8 cellular contexts compared by ENCODE assay signal in genomic region chr1:26233903-26234643, GRCh38. TPM values are rescaled to one million over a fixed set of nuclear protein-coding genes. Genes with fewer than 3 reads are reported as not detected.
DNase-seq lines count a peak whose midpoint lies in the region; ATAC-seq and TF ChIP-seq lines count a peak whose summit lies in the region.

A gene with protein sequence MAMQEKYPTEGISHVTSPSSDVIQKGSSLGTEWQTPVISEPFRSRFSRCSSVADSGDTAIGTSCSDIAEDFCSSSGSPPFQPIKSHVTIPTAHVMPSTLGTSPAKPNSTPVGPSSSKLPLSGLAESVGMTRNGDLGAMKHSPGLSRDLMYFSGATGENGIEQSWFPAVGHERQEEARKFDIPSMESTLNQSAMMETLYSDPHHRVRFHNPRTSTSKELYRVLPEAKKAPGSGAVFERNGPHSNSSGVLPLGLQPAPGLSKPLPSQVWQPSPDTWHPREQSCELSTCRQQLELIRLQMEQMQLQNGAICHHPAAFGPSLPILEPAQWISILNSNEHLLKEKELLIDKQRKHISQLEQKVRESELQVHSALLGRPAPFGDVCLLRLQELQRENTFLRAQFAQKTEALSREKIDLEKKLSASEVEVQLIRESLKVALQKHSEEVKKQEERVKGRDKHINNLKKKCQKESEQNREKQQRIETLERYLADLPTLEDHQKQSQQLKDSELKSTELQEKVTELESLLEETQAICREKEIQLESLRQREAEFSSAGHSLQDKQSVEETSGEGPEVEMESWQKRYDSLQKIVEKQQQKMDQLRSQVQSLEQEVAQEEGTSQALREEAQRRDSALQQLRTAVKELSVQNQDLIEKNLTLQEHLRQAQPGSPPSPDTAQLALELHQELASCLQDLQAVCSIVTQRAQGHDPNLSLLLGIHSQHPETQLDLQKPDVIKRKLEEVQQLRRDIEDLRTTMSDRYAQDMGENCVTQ (plus strand): TSS chr1:26234200. CDS start chr1:26239784, 5,584 bp downstream.

- H3K27me3 Mint-ChIP-seq in T-helper 2 cell treated with Interferon-gamma antibody and Interleukin-4, amounts not matched to agents 5 μg/mL and 100 μg/mL, for 36 hours (ENCODE audit: low read depth), result peaks cover 2% of the 10 kb centered on the region

- TF ChIP-seq POLR2A in GM18505 (IDR thresholded peaks at IDR 0.05; ENCODE audit: borderline replicate concordance, extremely low read depth, insufficient read depth, insufficient read length), result peak; percentile 88
- peak; percentile 79 to 89 for TF ChIP-seq POLR2A in uterus (IDR thresholded peaks at IDR 0.05)

- peaks cover 31% of the 10 kb centered on the region for H3K4me1 Mint-ChIP-seq in T-helper 2 cell treated with Interferon-gamma antibody and Interleukin-4, amounts not matched to agents 5 μg/mL and 100 μg/mL, for 36 hours (ENCODE audit: low read depth)

- H3K4me3 ChIP-seq in ascending aorta, result peak within 1 kb of the TSS; percentile 73 to 87
- peak within 1 kb of the TSS; percentile 63 to 76 for H3K4me3 ChIP-seq in right atrium auricular region
- H3K4me3 ChIP-seq in psoas muscle, result peak within 1 kb of the TSS; percentile 74
- H3K4me3 ChIP-seq in uterus, result peak within 1 kb of the TSS; percentile 46 to 61

- intact Hi-C loops in ascending aorta (cut with DNase I) (loop anchor here (1.0 to 10.0 kb wide), 6 partner anchors 51 to 329 kb away; partner anchors contain the start of genes HMGN2, PDIK1L, STMN1 and ZNF593), psoas muscle (cut with DNase I) (loop anchor here (5.0 to 10.0 kb wide), 2 partner anchors 52 to 119 kb away; partner anchors contain the start of gene PDIK1L (in 1 of the 2)), uterus (cut with DNase I; ENCODE audit: low total_unique reads) (no loop called here)

- TF ChIP-seq CTCF in ascending aorta (IDR thresholded peaks at IDR 0.05), result peak; percentile 63 to 81 (median 63)
- TF ChIP-seq CTCF in right atrium auricular region (IDR thresholded peaks at IDR 0.05), result peak; percentile 74 to 79
- peak; percentile 81 for TF ChIP-seq CTCF in psoas muscle (IDR thresholded peaks at IDR 0.05)
- TF ChIP-seq CTCF in uterus (IDR thresholded peaks at IDR 0.05), result peak; percentile 74 to 89 (median 76)

- 0% methylated on average over 50 to 73 of the region's 73 CpGs for WGBS in psoas muscle, 3 donors

- H3K27ac ChIP-seq in ascending aorta (peak within 1 kb of the TSS; percentile 76 to 84), right atrium auricular region (peak within 1 kb of the TSS; percentile 94 to 95), psoas muscle (peak within 1 kb of the TSS; percentile 89), uterus (peak within 1 kb of the TSS; percentile 73 to 87)

- H3K27me3 ChIP-seq in ascending aorta (no peaks in the 10 kb centered on the region), right atrium auricular region (no peaks in the 10 kb centered on the region), psoas muscle (ENCODE audit: insufficient read depth in 3 of 3, low read length in 2 of 3) (no peaks in the 10 kb centered on the region), uterus (no peaks in the 10 kb centered on the region)

- DNase-seq in NCI-H1930 (lab: John Stamatoyannopoulos, UW) (peak; percentile 93 to 97), ascending aorta (ENCODE audit: low spot score in 2 of 2) (peak; percentile 83 to 98), right atrium auricular region (ENCODE audit: low spot score) (peak; percentile 99), psoas muscle (peak; percentile 97 to 99), uterus (peak; percentile 97 to 98)
- DNase-seq in T-helper 2 cell treated with Interferon-gamma antibody and Interleukin-4, amounts not matched to agents 5 μg/mL and 100 μg/mL, for 36 hours (ENCODE audit: low spot score), result peak; percentile 97

- H3K36me3 ChIP-seq in ascending aorta (no peaks in the 10 kb centered on the region), right atrium auricular region (no peaks in the 10 kb centered on the region), psoas muscle (ENCODE audit: insufficient read depth in 1 of 2, low read depth in 1 of 2) (no peaks in the 10 kb centered on the region), uterus (no peaks in the 10 kb centered on the region)

- H3K9me3 Mint-ChIP-seq in T-helper 2 cell treated with Interferon-gamma antibody and Interleukin-4, amounts not matched to agents 5 μg/mL and 100 μg/mL, for 36 hours, result no peaks in the 10 kb centered on the region

- peaks cover 20% of the 10 kb centered on the region for H3K36me3 Mint-ChIP-seq in T-helper 2 cell treated with Interferon-gamma antibody and Interleukin-4, amounts not matched to agents 5 μg/mL and 100 μg/mL, for 36 hours (ENCODE audit: low read depth)

- ATAC-seq in GM18505 (IDR thresholded peaks at IDR 0.05; ENCODE audit: unreplicated experiment) (peak; percentile 85), HG02973 (IDR thresholded peaks at IDR 0.05; ENCODE audit: unreplicated experiment) (peak; percentile 88), psoas muscle (peak; percentile 94 to 99 (median 97))

- H3K4me1 ChIP-seq in ascending aorta (no peaks in the 10 kb centered on the region), right atrium auricular region (peaks cover 0 to 21% of the 10 kb centered on the region in 2 donors), psoas muscle (peaks cover 20% of the 10 kb centered on the region), uterus (no peaks in the 10 kb centered on the region)

- peak within 1 kb of the TSS; percentile 93 for H3K27ac Mint-ChIP-seq in T-helper 2 cell treated with Interferon-gamma antibody and Interleukin-4, amounts not matched to agents 5 μg/mL and 100 μg/mL, for 36 hours

- H3K9me3 ChIP-seq in ascending aorta, result no peaks in the 10 kb centered on the region
- no peaks in the 10 kb centered on the region for H3K9me3 ChIP-seq in right atrium auricular region
- H3K9me3 ChIP-seq in psoas muscle, result no peaks in the 10 kb centered on the region
- H3K9me3 ChIP-seq in uterus, result no peaks in the 10 kb centered on the region

- H3K4me3 Mint-ChIP-seq in T-helper 2 cell treated with Interferon-gamma antibody and Interleukin-4, amounts not matched to agents 5 μg/mL and 100 μg/mL, for 36 hours, result peak within 1 kb of the TSS; percentile 96

RNA-seq across cellular contexts. Expression of the gene that starts here (rescaled TPM):
- total RNA-seq in ascending aorta (5.0 TPM), right atrium auricular region (100 to 1,000 TPM in 1 of 2 donors, 10 to 100 TPM in 1; 31.2 to 104 TPM), psoas muscle (10 to 100 TPM; 16.0 to 52.5 (median 41.1) TPM), uterus (10 to 100 TPM in 1 of 4 donors, 1 to 10 TPM in 3; 1.8 to 14.0 (median 5.3) TPM)
- polyA plus RNA-seq in psoas muscle, result 10 to 100 TPM; 14.8 to 24.2 (median 18.0) TPM

Comparison
In these comparisons a context has a peak if more than half of its experiments do, and no peak if none do; other contexts are left out.
1. Peak in every context shown above with its lines: DNase-seq, ATAC-seq, H3K4me3 ChIP-seq and H3K27ac ChIP-seq.